In the genomic region with DNA sequence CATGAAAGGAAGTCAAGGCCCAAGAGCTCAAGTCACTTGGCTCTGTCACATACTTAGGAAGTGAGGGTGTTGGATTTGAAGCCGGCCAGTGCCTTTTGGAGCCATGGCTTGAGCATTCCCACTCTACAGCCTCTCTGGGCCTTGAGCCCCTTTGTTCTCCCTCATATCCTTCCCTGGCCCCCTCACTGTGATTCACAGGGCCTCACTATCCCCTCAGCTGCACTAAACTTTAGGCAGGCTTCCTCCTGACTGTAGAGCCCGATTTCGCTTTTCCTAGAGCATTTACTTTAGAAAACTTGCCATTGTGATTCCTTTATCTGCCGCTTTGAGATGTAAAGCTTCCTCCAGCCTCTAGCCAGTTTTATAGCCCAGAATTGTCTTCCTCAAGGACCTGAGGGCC, we compare ENCODE assay signal across 1 cellular context.
TF ChIP-seq lines count a peak whose summit lies in the region.

No MANE protein-coding gene starts in this region.

TF ChIP-seq in WTC11, 78 proteins besides CTCF, POLR2A, EP300 and RAD21 (continued from another document):
- TF ChIP-seq, protein P1, sequence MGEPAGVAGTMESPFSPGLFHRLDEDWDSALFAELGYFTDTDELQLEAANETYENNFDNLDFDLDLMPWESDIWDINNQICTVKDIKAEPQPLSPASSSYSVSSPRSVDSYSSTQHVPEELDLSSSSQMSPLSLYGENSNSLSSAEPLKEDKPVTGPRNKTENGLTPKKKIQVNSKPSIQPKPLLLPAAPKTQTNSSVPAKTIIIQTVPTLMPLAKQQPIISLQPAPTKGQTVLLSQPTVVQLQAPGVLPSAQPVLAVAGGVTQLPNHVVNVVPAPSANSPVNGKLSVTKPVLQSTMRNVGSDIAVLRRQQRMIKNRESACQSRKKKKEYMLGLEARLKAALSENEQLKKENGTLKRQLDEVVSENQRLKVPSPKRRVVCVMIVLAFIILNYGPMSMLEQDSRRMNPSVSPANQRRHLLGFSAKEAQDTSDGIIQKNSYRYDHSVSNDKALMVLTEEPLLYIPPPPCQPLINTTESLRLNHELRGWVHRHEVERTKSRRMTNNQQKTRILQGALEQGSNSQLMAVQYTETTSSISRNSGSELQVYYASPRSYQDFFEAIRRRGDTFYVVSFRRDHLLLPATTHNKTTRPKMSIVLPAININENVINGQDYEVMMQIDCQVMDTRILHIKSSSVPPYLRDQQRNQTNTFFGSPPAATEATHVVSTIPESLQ (CRISPR knock-in tag; IDR thresholded peaks at IDR 0.05), result no peak
- TF ChIP-seq GTF2I (CRISPR knock-in tag; conservative IDR thresholded peaks at IDR 0.05), result no peak
TF ChIP-seq in WTC11: peak in this region for 0.
